8 cellular contexts compared by ENCODE assay signal in genomic region chr12:39441963-39442894, GRCh38. TPM values are rescaled to one million over a fixed set of nuclear protein-coding genes. Genes with fewer than 3 reads are reported as not detected.
DNase-seq lines count a peak whose midpoint lies in the region; ATAC-seq, FAIRE-seq and TF ChIP-seq lines count a peak whose summit lies in the region.

No MANE protein-coding gene starts in this region.

- H3K36me3 ChIP-seq in HEK293 (ENCODE audit: control insufficient read depth in 2 of 2, insufficient read depth in 1 of 2, low read length in 2 of 2) (no peaks in the 10 kb centered on the region), HepG2 (replicated peaks in 1 of 2; ENCODE audit: control insufficient read depth in 1 of 2, insufficient read depth in 2 of 2, low read length in 2 of 2) (no peaks in the 10 kb centered on the region)

- FAIRE-seq in HepG2 (lab: Jason Lieb, UNC) = no peak

- H3K4me3 ChIP-seq in GM08714 (ENCODE audit: low read length) (peak overlapping the region; percentile 56), HEK293 (ENCODE audit: low read depth, low read length) (peak overlapping the region; percentile 76), choroid plexus epithelial cell (ENCODE audit: low read depth, low read length) (peak overlapping the region; percentile 62), HepG2 (replicated peaks in 1 of 3; ENCODE audit: insufficient read depth in 1 of 3, low read depth in 2 of 3, low read length in 3 of 3) (peak overlapping the region; percentile 73 to 95 (median 93))

- TF ChIP-seq EP300 in HepG2 (IDR thresholded peaks at IDR 0.05; ENCODE audit: low read depth in 2 of 2, low read length in 2 of 2) (no peak), HepG2 (CRISPR knock-in tag; IDR thresholded peaks at IDR 0.05; ENCODE audit: borderline replicate concordance) (no peak)

- no peak overlapping the region for H2AFZ ChIP-seq in HepG2 (ENCODE audit: low read length)

- TF ChIP-seq CTCF in HEK293 (tag by site-specific recombination; IDR thresholded peaks at IDR 0.05) (0 out of 2 replicates have a peak, but pooled peaks have one; percentile 8), choroid plexus epithelial cell (conservative IDR thresholded peaks at IDR 0.05; ENCODE audit: low read depth, low read length) (no peak), HepG2 (CRISPR knock-in tag; IDR thresholded peaks at IDR 0.05) (no peak)

- peaks cover 17% of the 10 kb centered on the region for H3K4me1 ChIP-seq in HEK293 (ENCODE audit: control insufficient read depth, insufficient read depth, low read length)
- H3K4me1 ChIP-seq in HepG2 (ENCODE audit: insufficient read depth, low read length) = peaks cover 38% of the 10 kb centered on the region

- DNase-seq in NCI-H1092 (lab: John Stamatoyannopoulos, UW) (peak; percentile 55), choroid plexus epithelial cell (ENCODE audit: low read depth) (no peak), HepG2 (ENCODE audit: low spot score) (peak; percentile 39)
- peak; percentile 12 to 37 for DNase-seq in activated CD4-positive, alpha-beta T cell treated with anti-CD3 and anti-CD28 coated beads for 24 hours (ENCODE audit: low read depth in 2 of 2)
- DNase-seq in stimulated activated CD4-positive, alpha-beta T cell treated with anti-CD3 and anti-CD28 coated beads, Interleukin-4, amount 100 ng/mL, for 1 hour = peak; percentile 55

- TF ChIP-seq POLR2A in HepG2 (IDR thresholded peaks at IDR 0.05; ENCODE audit: insufficient read depth in 1 of 2, low read depth in 2 of 2, low read length in 2 of 2) = no peak

- BruUV-seq in HepG2 (replicated peaks; lab: Mats Ljungman, UMichigan) = TSS peak; percentile 57

- CTCF ChIA-PET in HEK293 (lab: Yijun Ruan, JAX) (interaction anchor here (0.5 to 1.5 kb wide), 3 partner anchors 34 to 334 kb away, joined by 3 read pairs; no protein-coding TSS in a partner anchor), HepG2 (lab: Yijun Ruan, JAX; ENCODE audit: low intra/inter-chr PET ratio, low total read pairs) (interaction anchor here (0.7 to 1.5 kb wide), 2 partner anchors 15 to 124 kb away, joined by 3 to 6 read pairs; no protein-coding TSS in a partner anchor)

- WGBS in HepG2 (ENCODE audit: low lambda C conversion rate) = under 1% methylated on average over 20 of the region's 58 CpGs

- H3K9ac ChIP-seq in HepG2 (ENCODE audit: insufficient read depth, low read depth, low read length) = peak overlapping the region; percentile 95

- TF ChIP-seq RAD21 in HepG2 (CRISPR knock-in tag; IDR thresholded peaks at IDR 0.05) = no peak

- H3K27me3 ChIP-seq in HepG2 (ENCODE audit: control insufficient read depth in 1 of 2, insufficient read depth in 2 of 2, low read length in 2 of 2) = no peaks in the 10 kb centered on the region; a peak in 1 of 5 replicates

- POLR2A ChIA-PET in HEK293 (lab: Yijun Ruan, JAX) = interaction anchor here (0.6 to 1.8 kb wide), 3 partner anchors 177 to 360 kb away, joined by 3 to 7 read pairs (median 4); partner anchors contain the start of gene ABCD2
- POLR2A ChIA-PET in HepG2 (lab: Yijun Ruan, JAX) = interaction anchor here (1.1 to 3.0 kb wide), 4 partner anchors 9 to 94 kb away, joined by 3 to 32 read pairs (median 11); no protein-coding TSS in a partner anchor

- no peaks in the 10 kb centered on the region for H3K9me3 ChIP-seq in HEK293 (ENCODE audit: control insufficient read depth, insufficient read depth, low read depth, low read length)
- H3K9me3 ChIP-seq in HepG2 (ENCODE audit: low read length) = no peaks in the 10 kb centered on the region

- 0 out of 2 replicates have a peak, but pooled peaks cover 2% of the 10 kb centered on the region for H4K20me1 ChIP-seq in HepG2 (ENCODE audit: insufficient read depth, low read length)

- H3K27ac ChIP-seq in HEK293 (ENCODE audit: extremely low read depth, low read depth, low read length) (peak overlapping the region; percentile 96), HepG2 (ENCODE audit: extremely low read length, insufficient read depth, low read length) (peak overlapping the region; percentile 100)

- intact Hi-C loops in HepG2 (cut with micrococcal nuclease; ENCODE audit: unreplicated experiment) = loop anchor here (2.0 to 5.0 kb wide), 6 partner anchors 15 to 660 kb away; no protein-coding TSS in a partner anchor

- peaks cover 50% of the 10 kb centered on the region for H3K79me2 ChIP-seq in HepG2 (ENCODE audit: insufficient read depth, low read length)

- ATAC-seq in HepG2 (peak; percentile 24), esophagus mucosa (no peak)

- H3K4me2 ChIP-seq in HepG2 (ENCODE audit: low read depth, low read length) = peak overlapping the region; percentile 87

- in situ Hi-C loops in HepG2 (cut with HindIII; ENCODE audit: extremely low pct_ligation_motif_present, low pct_unique_long_range_greater_than_20kb) = no loop called here

TF ChIP-seq in HEK293, 187 proteins besides CTCF, POLR2A, EP300 and RAD21 (continues in another document):
- TF ChIP-seq ZNF146 (tag by site-specific recombination; IDR thresholded peaks at IDR 0.05) (no peak), ZNF791 (tag by site-specific recombination; IDR thresholded peaks at IDR 0.05) (0 out of 2 replicates have a peak, but pooled peaks have one; percentile 7), ZNF580 (tag by site-specific recombination; IDR thresholded peaks at IDR 0.05) (no peak), ZNF335 (tag by site-specific recombination; conservative IDR thresholded peaks at IDR 0.05) (peak; percentile 94), ZNF311 (tag by site-specific recombination; IDR thresholded peaks at IDR 0.05; ENCODE audit: borderline replicate concordance) (no peak), YY1 (tag by site-specific recombination; IDR thresholded peaks at IDR 0.05) (no peak), GFI1B (tag by site-specific recombination; IDR thresholded peaks at IDR 0.05) (no peak), ZNF558 (tag by site-specific recombination; IDR thresholded peaks at IDR 0.05) (no peak), BCL11B (tag by site-specific recombination; IDR thresholded peaks at IDR 0.05; ENCODE audit: low read depth) (no peak)

TF ChIP-seq in HepG2, 621 proteins besides CTCF, POLR2A, EP300 and RAD21 (continues in another document):
- TF ChIP-seq ARID4A (CRISPR knock-in tag; IDR thresholded peaks at IDR 0.05; ENCODE audit: borderline replicate concordance) (peak; percentile 39; the same call in 1 of the 2 replicates), DNMT1 (CRISPR knock-in tag; IDR thresholded peaks at IDR 0.05) (no peak), ZC3H13 (CRISPR knock-in tag; IDR thresholded peaks at IDR 0.05) (0 out of 2 replicates have a peak, but pooled peaks have one; percentile 46)

RNA-seq across cellular contexts. Expression of gene KIF21A, which starts 0.7 kb away (rescaled TPM):
- total RNA-seq in HepG2 (2016; rRNA removed; fragmentation: Illumina TruSeq; extraction: Trizol) (39.7 and 55.9 TPM in 2 replicates), esophagus mucosa (19.0 TPM)
- total RNA-seq in HepG2 (2016; cell fraction: cytosol; rRNA removed; fragmentation: Illumina TruSeq; extraction: Trizol; ENCODE audit: low read depth) = 6.6 and 6.7 TPM in 2 replicates
- total RNA-seq in HepG2 (2016; cell fraction: insoluble cytoplasmic fraction; rRNA removed; fragmentation: Illumina TruSeq; extraction: Trizol) = 38.3 and 52.3 TPM in 2 replicates
- 12.4 and 13.0 TPM in 2 replicates for total RNA-seq in HepG2 (2016; cell fraction: membrane; rRNA removed; fragmentation: Illumina TruSeq; extraction: Trizol)
- total RNA-seq in HepG2 (2016; cell fraction: nucleus; rRNA removed; fragmentation: Illumina TruSeq; extraction: Trizol) = 48.8 and 49.6 TPM in 2 replicates
- polyA plus RNA-seq in HepG2 (2011; rRNA removed) = 17.1 and 20.6 TPM in 2 replicates
- polyA plus RNA-seq in HepG2 (2011; cell fraction: cytosol; rRNA removed) = 8.0 and 12.8 TPM in 2 replicates
- 10.3 and 14.8 TPM in 2 replicates for polyA plus RNA-seq in HepG2 (2011; cell fraction: nucleus; rRNA removed)
- 20.4 and 21.5 TPM in 2 replicates for polyA plus RNA-seq in HepG2 (2012)
- polyA plus RNA-seq in HepG2 (2016; cell fraction: cytosol; fragmentation: Illumina TruSeq; extraction: Trizol; ENCODE audit: low read depth) = 0.51 and 0.53 TPM in 2 replicates
- 36.3 and 40.4 TPM in 2 replicates for polyA plus RNA-seq in HepG2 (2016; cell fraction: insoluble cytoplasmic fraction; fragmentation: Illumina TruSeq; extraction: Trizol; ENCODE audit: low read depth)
- polyA plus RNA-seq in HepG2 (2016; cell fraction: membrane; fragmentation: Illumina TruSeq; extraction: Trizol; ENCODE audit: low read depth) = 1.8 and 2.8 TPM in 2 replicates
- 42.7 and 43.8 TPM in 2 replicates for polyA plus RNA-seq in HepG2 (2016; cell fraction: nucleus; fragmentation: Illumina TruSeq; extraction: Trizol; ENCODE audit: insufficient read depth, low read depth)
- polyA minus RNA-seq in HepG2 (2011; rRNA and poly(A)+ RNA removed; ENCODE audit: low replicate concordance) = 9.2 and 26.7 TPM in 2 replicates
- polyA minus RNA-seq in HepG2 (2011; cell fraction: cytosol; rRNA and poly(A)+ RNA removed) = 21.9 and 27.8 TPM in 2 replicates
- 109 and 125 TPM in 2 replicates for polyA minus RNA-seq in HepG2 (2011; cell fraction: nucleus; rRNA and poly(A)+ RNA removed)
